In genomic region chr10:17961551-17962422, GRCh38 we compare ENCODE assay signal across 18 cellular contexts. TPM values are rescaled to one million over a fixed set of nuclear protein-coding genes. Genes with fewer than 3 reads are reported as not detected.
DNase-seq lines count a peak whose midpoint lies in the region; ATAC-seq and TF ChIP-seq lines count a peak whose summit lies in the region.
"Had no signal": no experiment of that assay in that cellular context is flagged by ENCODE, and none has a peak within 500 bp of the region (broad histone marks: within the 10 kb centered on the region; RNA-seq: fewer than 3 reads in every experiment).

No MANE protein-coding gene starts in this region.

- no peaks in the 10 kb centered on the region for H3K4me1 ChIP-seq in thyroid gland
- H3K4me1 ChIP-seq: spleen, vagina had no signal

- DNase-seq in Ammon's horn (ENCODE audit: low spot score) (peak; percentile 23), M059J (ENCODE audit: low read depth) (peak; percentile 72), amniotic epithelial cell (ENCODE audit: low read depth) (peak; percentile 85), glomerular visceral epithelial cell (ENCODE audit: extremely low spot score) (peak; percentile 72), thyroid gland (no peak), ecto neural progenitor cell (ENCODE audit: low spot score) (no peak), NCI-H1105 treated with DMSO at 0.1 percent for 48 hours (lab: John Stamatoyannopoulos, UW) (no peak)
- DNase-seq: activated CD4-positive, alpha-beta T cell treated with anti-CD3 and anti-CD28 coated beads for 1 hour; activated naive CD4-positive, alpha-beta T cell; Calu3; left ventricle myocardium superior; NCI-H2029; NCI-H748 treated with DMSO at 0.1 percent for 48 hours; spleen; stimulated activated naive CD8-positive, alpha-beta T cell treated with anti-CD3 and anti-CD28 coated beads, Interleukin-15, amount 100 ng/mL, for 72 hours had no signal

- intact Hi-C loops in thyroid gland (cut with DNase I), result no loop called here

- no peak overlapping the region for H3K4me3 ChIP-seq in thyroid gland (replicated peaks in 1 of 3)
- H3K4me3 ChIP-seq: spleen, vagina had no signal

- TF ChIP-seq POLR2A in thyroid gland (IDR thresholded peaks at IDR 0.05), result no peak

- TF ChIP-seq CTCF in thyroid gland (IDR thresholded peaks at IDR 0.05), result no peak

- ATAC-seq in GM21390 (IDR thresholded peaks at IDR 0.05; ENCODE audit: unreplicated experiment), result no peak
- ATAC-seq: left ventricle myocardium superior; stimulated activated naive CD8-positive, alpha-beta T cell treated with anti-CD3 and anti-CD28 coated beads, Interleukin-15, amount 100 ng/mL, for 72 hours had no signal

- H3K27ac ChIP-seq in thyroid gland, result no peak overlapping the region
- H3K27ac ChIP-seq: spleen, vagina had no signal

- no peaks in the 10 kb centered on the region for H3K36me3 ChIP-seq in thyroid gland
- H3K36me3 ChIP-seq: spleen, vagina had no signal

- H3K27me3 ChIP-seq in thyroid gland, result no peaks in the 10 kb centered on the region
- H3K27me3 ChIP-seq: spleen, vagina had no signal

- no peaks in the 10 kb centered on the region for H3K9me3 ChIP-seq in thyroid gland
- H3K9me3 ChIP-seq: vagina had no signal

- WGBS in thyroid gland, 2 donors, result 83% methylated on average over 4 of the region's 4 CpGs

RNA-seq across cellular contexts. Expression of gene SLC39A12, which starts 10.1 kb away (rescaled TPM):
- total RNA-seq in M059J (2014; rRNA removed; shearing (Covaris generic)), result not detected in 2 replicates
- under 1 TPM in 1 of 4 donors, not detected in 3; 0.11 TPM for total RNA-seq in thyroid gland
- total RNA-seq: Calu3; left ventricle myocardium superior; T-helper 1 cell treated with Interleukin-12 subunit alpha and Interleukin-12 subunit beta and Interleukin-4 antibody, amounts not matched to agents 30 ng/mL and 1 ng/mL, for 36 hours; vagina had no signal

Comparison
In these comparisons a context has a peak if more than half of its experiments do, and no peak if none do; other contexts are left out.
1. DNase-seq: peak in Ammon's horn (single experiment), M059J (single experiment), amniotic epithelial cell (single experiment) and glomerular visceral epithelial cell (single experiment); none in thyroid gland (0 of 2), ecto neural progenitor cell (single experiment) and NCI-H1105 treated with DMSO at 0.1 percent for 48 hours (single experiment).